In the genomic region with DNA sequence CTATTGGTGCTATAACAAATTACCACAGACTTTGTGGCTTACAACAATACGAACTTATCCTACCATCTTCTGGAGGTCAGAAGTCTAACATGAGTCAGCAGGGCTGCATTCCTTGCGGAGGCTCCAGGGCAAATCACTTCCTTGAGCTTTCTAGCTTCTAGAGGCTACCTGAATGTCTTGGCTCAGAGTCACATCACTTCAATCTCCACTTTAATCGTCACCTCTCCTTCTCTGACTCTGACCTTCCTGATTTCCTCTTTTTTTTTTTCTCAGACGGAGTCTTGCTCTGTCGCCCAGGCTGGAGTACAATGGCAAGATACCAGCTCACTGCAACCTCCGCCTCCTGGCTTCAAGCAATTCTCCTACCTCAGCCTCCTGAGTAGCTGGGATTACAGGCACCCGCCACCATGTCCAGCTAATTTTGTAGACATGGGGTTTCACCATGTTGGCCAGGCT, we compare ENCODE assay signal across 9 cellular contexts. TPM values are rescaled to one million over a fixed set of nuclear protein-coding genes. Genes with fewer than 3 reads are reported as not detected.
DNase-seq lines count a peak whose midpoint lies in the region; ATAC-seq and TF ChIP-seq lines count a peak whose summit lies in the region.
"Had no signal": no experiment of that assay in that cellular context is flagged by ENCODE, and none has a peak within 500 bp of the region (broad histone marks: within the 10 kb centered on the region; RNA-seq: fewer than 3 reads in every experiment).

No MANE protein-coding gene starts in this region.

- H3K27me3 Mint-ChIP-seq in activated T-cell treated with anti-CD3 and anti-CD28 coated beads, Interleukin-2, amount 50 U/mL, for 72 hours (ENCODE audit: low read depth) = no peaks in the 10 kb centered on the region

- TF ChIP-seq EP300 in upper lobe of left lung (IDR thresholded peaks at IDR 0.05) = no peak

- no peak overlapping the region for H3K9ac ChIP-seq in adipocyte (ENCODE audit: low read length)

- H3K27me3 ChIP-seq in adipocyte (replicated peaks; ENCODE audit: control insufficient read depth, insufficient read depth, low read length) = no peaks in the 10 kb centered on the region
- no peaks in the 10 kb centered on the region for H3K27me3 ChIP-seq in upper lobe of left lung

- H3K4me3 ChIP-seq in adipocyte (ENCODE audit: low read length) = no peak overlapping the region
- no peak overlapping the region for H3K4me3 ChIP-seq in upper lobe of left lung

- peaks cover 2 to 10% of the 10 kb centered on the region in 2 donors for H3K36me3 Mint-ChIP-seq in activated T-cell treated with anti-CD3 and anti-CD28 coated beads, Interleukin-2, amount 50 U/mL, for 72 hours (ENCODE audit: insufficient read depth in 2 of 2)

- peaks cover 4% of the 10 kb centered on the region for H3K36me3 ChIP-seq in adipocyte (ENCODE audit: control insufficient read depth, insufficient read depth, low read length, severe bottlenecking)
- H3K36me3 ChIP-seq in upper lobe of left lung = no peaks in the 10 kb centered on the region

- H3K27ac Mint-ChIP-seq in activated T-cell treated with anti-CD3 and anti-CD28 coated beads, Interleukin-2, amount 50 U/mL, for 72 hours = peak overlapping the region; percentile 2

- no peak for ATAC-seq in activated T-cell treated with anti-CD3 and anti-CD28 coated beads, Interleukin-2, amount 50 U/mL, for 72 hours (replicated peaks in 1 of 2)
- ATAC-seq in upper lobe of left lung (ENCODE audit: low FRiP score in 2 of 2) = peak; percentile 65 to 82
- no peak for ATAC-seq in GM21381 (IDR thresholded peaks at IDR 0.05; ENCODE audit: unreplicated experiment)

- WGBS in upper lobe of left lung, 2 donors = 42 to 51% methylated on average over 7 of the region's 7 CpGs

- H3K27ac ChIP-seq in upper lobe of left lung = peak overlapping the region; percentile 59 to 66 (median 60)

- H3K9me3 ChIP-seq in adipocyte (ENCODE audit: control insufficient read depth, low read length) (no peaks in the 10 kb centered on the region), upper lobe of left lung (no peaks in the 10 kb centered on the region)

- no peak for TF ChIP-seq POLR2A in upper lobe of left lung (IDR thresholded peaks at IDR 0.05)

- H3K4me3 Mint-ChIP-seq in activated T-cell treated with anti-CD3 and anti-CD28 coated beads, Interleukin-2, amount 50 U/mL, for 72 hours = no peak overlapping the region

- H3K4me1 ChIP-seq in adipocyte (ENCODE audit: control insufficient read depth, insufficient read depth, low read length) (peaks cover 30% of the 10 kb centered on the region), upper lobe of left lung (peaks cover 5 to 23% (median 15%) of the 10 kb centered on the region in 4 donors)

- DNase-seq in activated T-cell treated with anti-CD3 and anti-CD28 coated beads, Interleukin-2, amount 50 U/mL, for 72 hours = no peak
- DNase-seq in activated T-cell treated with anti-CD3 and anti-CD28 coated beads, Interleukin-2, amount 50 U/mL, for 48 hours = no peak
- DNase-seq in adipocyte (ENCODE audit: low read depth) (peak; percentile 82), hepatic stellate cell (ENCODE audit: low spot score) (peak; percentile 26), upper lobe of left lung (peak in 1 of 2 donors; percentile 81), globus pallidus (ENCODE audit: low spot score) (no peak)
- DNase-seq in activated effector memory CD4-positive, alpha-beta T cell treated with anti-CD3 and anti-CD28 coated beads, Interleukin-2, amount 50 U/mL, for 16 hours = no peak
- DNase-seq: stimulated activated CD4-positive, alpha-beta T cell treated with anti-CD3 and anti-CD28 coated beads, Interleukin-4, amount 100 ng/mL, for 1 hour had no signal

- no peak for TF ChIP-seq CTCF in upper lobe of left lung (IDR thresholded peaks at IDR 0.05)

- peaks cover 18% of the 10 kb centered on the region for H3K4me1 Mint-ChIP-seq in activated T-cell treated with anti-CD3 and anti-CD28 coated beads, Interleukin-2, amount 50 U/mL, for 72 hours (ENCODE audit: low read depth)

- no peaks in the 10 kb centered on the region for H3K9me3 Mint-ChIP-seq in activated T-cell treated with anti-CD3 and anti-CD28 coated beads, Interleukin-2, amount 50 U/mL, for 72 hours

RNA-seq across cellular contexts. Expression of a gene that starts 44.6 kb away (rescaled TPM):
- total RNA-seq in activated T-cell treated with anti-CD3 and anti-CD28 coated beads, Interleukin-2, amount 50 U/mL, for 72 hours = 100 to 1,000 TPM; 183 to 197 TPM
- 100 to 1,000 TPM in 1 of 6 donors, 10 to 100 TPM in 5; 34.6 to 110 (median 92.6) TPM for total RNA-seq in upper lobe of left lung

RNA-seq across cellular contexts. Expression of a gene that starts 44.9 kb away (rescaled TPM):
- 10 to 100 TPM; 81.2 to 84.3 TPM for total RNA-seq in activated T-cell treated with anti-CD3 and anti-CD28 coated beads, Interleukin-2, amount 50 U/mL, for 72 hours
- 10 to 100 TPM; 20.4 to 40.7 (median 24.4) TPM for total RNA-seq in upper lobe of left lung

Comparison
In these comparisons a context has a peak if more than half of its experiments do, and no peak if none do; other contexts are left out.
1. ATAC-seq: peak in upper lobe of left lung (2 of 2); none in activated T-cell treated with anti-CD3 and anti-CD28 coated beads, Interleukin-2, amount 50 U/mL, for 72 hours (0 of 2) and GM21381 (single experiment).
2. DNase-seq: peak in adipocyte (single experiment) and hepatic stellate cell (single experiment); none in activated T-cell treated with anti-CD3 and anti-CD28 coated beads, Interleukin-2, amount 50 U/mL, for 72 hours (0 of 2), activated T-cell treated with anti-CD3 and anti-CD28 coated beads, Interleukin-2, amount 50 U/mL, for 48 hours (0 of 2), activated effector memory CD4-positive, alpha-beta T cell treated with anti-CD3 and anti-CD28 coated beads, Interleukin-2, amount 50 U/mL, for 16 hours (single experiment) and globus pallidus (single experiment).